In genomic region chr9:84615574-84615973, GRCh38 we compare ENCODE assay signal across 1 cellular context.
TF ChIP-seq lines count a peak whose summit lies in the region.

No MANE protein-coding gene starts in this region.

TF ChIP-seq in GM23338, 12 proteins besides CTCF, POLR2A, EP300 and RAD21 (continued from another document):
- TF ChIP-seq ZNF462 (CRISPR knock-in tag; IDR thresholded peaks at IDR 0.05): no peak
- no peak for TF ChIP-seq ETS1 (IDR thresholded peaks at IDR 0.05)
- TF ChIP-seq CREB1 (CRISPR knock-in tag; IDR thresholded peaks at IDR 0.05; ENCODE audit: low read depth): no peak
- TF ChIP-seq ZNF114 (CRISPR knock-in tag; IDR thresholded peaks at IDR 0.05): no peak
- TF ChIP-seq ZNF331 (CRISPR knock-in tag; IDR thresholded peaks at IDR 0.05; ENCODE audit: low read depth): no peak
- TF ChIP-seq EZH2phosphoT487 (IDR thresholded peaks at IDR 0.05; ENCODE audit: unreplicated experiment): no peak
